Comparison of ENCODE assay signal across 27 cellular contexts in the genomic region with DNA sequence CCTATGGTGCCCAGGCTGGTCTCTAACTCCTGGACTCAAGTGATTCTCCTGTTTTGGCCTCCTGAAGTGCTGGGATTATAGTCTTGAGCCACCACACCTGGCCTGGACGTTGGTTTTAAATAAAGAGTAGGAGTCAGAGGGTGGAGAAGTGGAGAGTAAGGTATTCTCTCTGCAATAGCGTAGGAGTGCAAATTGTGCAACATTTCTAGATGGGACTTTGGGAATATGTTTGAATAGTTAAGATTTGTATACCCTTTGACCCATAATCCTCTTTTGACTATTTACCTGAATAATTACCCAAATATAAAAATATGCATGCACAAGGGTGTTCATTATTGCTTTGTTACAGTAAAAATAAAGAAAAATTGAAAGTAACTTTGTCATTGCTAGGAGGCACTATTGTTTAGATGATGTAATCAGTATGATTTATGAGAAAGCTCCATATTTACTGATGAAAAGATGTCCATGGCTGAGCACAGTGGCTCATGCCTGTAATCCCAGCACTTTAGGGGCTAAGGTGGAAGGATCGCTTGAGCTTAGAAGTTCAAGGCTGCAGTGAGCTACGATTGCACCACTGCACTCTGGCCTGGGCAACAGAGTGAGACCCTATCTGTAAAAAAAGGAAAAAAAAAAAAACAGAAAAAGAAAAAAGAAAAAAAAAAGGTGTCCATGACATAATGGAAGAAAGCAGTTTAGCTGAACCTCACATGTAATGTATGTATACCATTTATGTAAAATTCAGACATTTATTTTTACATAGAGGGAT. TPM values are rescaled to one million over a fixed set of nuclear protein-coding genes. Genes with fewer than 3 reads are reported as not detected.
"Had no signal": no experiment of that assay in that cellular context is flagged by ENCODE, and none has a peak within 500 bp of the region (broad histone marks: within the 10 kb centered on the region; RNA-seq: fewer than 3 reads in every experiment).

No MANE protein-coding gene starts in this region.

- H3K4me3 ChIP-seq: adrenal gland had no signal

- ATAC-seq: activated T-cell treated with anti-CD3 and anti-CD28 coated beads, Interleukin-2, amount 50 U/mL, for 72 hours; T-cell had no signal

- H3K27ac ChIP-seq: adrenal gland, VCaP had no signal

- H3K4me1 ChIP-seq: adrenal gland had no signal

- H3K9me3 ChIP-seq: adrenal gland had no signal

- H3K36me3 ChIP-seq: adrenal gland had no signal

- DNase-seq: activated CD4-positive, alpha-beta memory T cell treated with anti-CD3 and anti-CD28 coated beads for 36 hours; activated CD4-positive, alpha-beta T cell treated with anti-CD3 and anti-CD28 coated beads, Interleukin-2, amount 10 ng/mL, durations not matched to agents 7 days and 5 days; activated CD4-positive, CD25-positive, alpha-beta regulatory T cell; activated gamma-delta T cell treated with Interleukin-2 at 50 U/mL for 16 hours; activated naive CD4-positive, alpha-beta T cell treated with anti-CD3 and anti-CD28 coated beads, Interleukin-2, amount 10 ng/mL, durations not matched to agents 7 days and 5 days; activated naive CD8-positive, alpha-beta T cell treated with anti-CD3 and anti-CD28 coated beads for 36 hours; activated T-cell treated with anti-CD3 and anti-CD28 coated beads, Interleukin-2, amount 50 U/mL, for 72 hours; anterior cingulate cortex; central memory CD4-positive, alpha-beta T cell; KG1; NCI-H1105 treated with DMSO at 0.1 percent for 48 hours; NCI-H1436 treated with DMSO at 0.1 percent for 48 hours; NCI-H187; NCI-H2081; NCI-H446; NCI-H524; SIG-M5; T-cell; T-helper 2 cell; T1000 had no signal

- FAIRE-seq: bronchial epithelial cell, TTC549 had no signal

- H3K27me3 ChIP-seq: adrenal gland had no signal

RNA-seq across cellular contexts. Expression of gene SLC22A14, which starts 49.3 kb away (rescaled TPM):
- total RNA-seq: activated CD4-positive, alpha-beta memory T cell treated with anti-CD3 and anti-CD28 coated beads for 36 hours; activated CD4-positive, alpha-beta T cell treated with anti-CD3 and anti-CD28 coated beads, Interleukin-2, amount 10 ng/mL, durations not matched to agents 7 days and 5 days; activated naive CD8-positive, alpha-beta T cell treated with anti-CD3 and anti-CD28 coated beads for 36 hours; activated T-helper 2 cell treated with anti-CD3 and anti-CD28 coated beads, Interferon-gamma antibody, Interleukin-2, Interleukin-4, amounts not matched to agents 10 μg/mL and 5 μg/mL and 100 μg/mL, durations not matched to agents 14 hours and 24 hours and 36 hours; LHCN-M2; M059J had no signal
